In genomic region chr16:67530013-67530939, GRCh38 we compare ENCODE assay signal across 8 cellular contexts. TPM values are rescaled to one million over a fixed set of nuclear protein-coding genes. Genes with fewer than 3 reads are reported as not detected.
A peak's percentile ranks its signal among the peaks of the same experiment; 100 is the strongest.
DNase-seq lines count a peak whose midpoint lies in the region; TF ChIP-seq lines count a peak whose summit lies in the region.

No MANE protein-coding gene starts in this region.

- H3K9me3 Mint-ChIP-seq in activated naive CD8-positive, alpha-beta T cell (ENCODE audit: low read depth), result no peaks in the 10 kb centered on the region
- peaks cover 9% of the 10 kb centered on the region for H3K9me3 Mint-ChIP-seq in glutamatergic neuron (ENCODE audit: unreplicated experiment)

- no CpG with 5 or more reads among the region's 48 CpGs for WGBS in neuronal stem cell (ENCODE audit: extremely low coverage in 2 of 2, insufficient read length in 2 of 2, insufficient replicate concordance in 1 of 2), 2 donors

- H3K27ac Mint-ChIP-seq in activated naive CD8-positive, alpha-beta T cell, result no peak overlapping the region
- peak overlapping the region; percentile 98 for H3K27ac Mint-ChIP-seq in glutamatergic neuron (ENCODE audit: unreplicated experiment)

- H3K9me3 ChIP-seq in neuronal stem cell (replicated peaks in 1 of 2; ENCODE audit: control insufficient read depth in 2 of 2, insufficient read depth in 1 of 2, low read depth in 1 of 2, low read length in 2 of 2), result no peaks in the 10 kb centered on the region

- peak overlapping the region; percentile 89 for H3K23ac ChIP-seq in neuronal stem cell (ENCODE audit: low read depth, low read length, poor library complexity)

- no peak overlapping the region for H3K27ac ChIP-seq in neuronal stem cell (replicated peaks; ENCODE audit: low read length)

- H2AK5ac ChIP-seq in neuronal stem cell (ENCODE audit: low read depth, low read length), result peak overlapping the region; percentile 72

- H2BK120ac ChIP-seq in neuronal stem cell (ENCODE audit: low read depth, low read length), result no peak overlapping the region

- no peak overlapping the region for H3K14ac ChIP-seq in neuronal stem cell (ENCODE audit: low read length)

- peak overlapping the region; percentile 97 for H3K4me2 ChIP-seq in neuronal stem cell (ENCODE audit: insufficient read depth, low read length, poor library complexity, severe bottlenecking)

- H2BK15ac ChIP-seq in neuronal stem cell (ENCODE audit: low read length), result peak overlapping the region; percentile 20

- H3K4ac ChIP-seq in neuronal stem cell (ENCODE audit: low read length), result no peak overlapping the region

- H3K9ac ChIP-seq in neuronal stem cell (ENCODE audit: low read depth, low read length, poor library complexity), result peak overlapping the region; percentile 66

- H3K18ac ChIP-seq in neuronal stem cell (ENCODE audit: low read length), result peak overlapping the region; percentile 95

- H3K27me3 Mint-ChIP-seq in activated naive CD8-positive, alpha-beta T cell, result peaks cover 2% of the 10 kb centered on the region
- peaks cover 33% of the 10 kb centered on the region for H3K27me3 Mint-ChIP-seq in glutamatergic neuron (ENCODE audit: unreplicated experiment)

- no peak overlapping the region for H2BK5ac ChIP-seq in neuronal stem cell (ENCODE audit: low read length)

- no peak for TF ChIP-seq CTCF in glutamatergic neuron (IDR thresholded peaks at IDR 0.05; ENCODE audit: partially characterized antibody, unreplicated experiment)

- H3K4me1 Mint-ChIP-seq in activated naive CD8-positive, alpha-beta T cell (ENCODE audit: low read depth), result peaks cover 19% of the 10 kb centered on the region
- peaks cover 19% of the 10 kb centered on the region for H3K4me1 Mint-ChIP-seq in glutamatergic neuron (ENCODE audit: low read depth, unreplicated experiment)

- peak overlapping the region; percentile 86 for H3K4me3 Mint-ChIP-seq in activated naive CD8-positive, alpha-beta T cell
- H3K4me3 Mint-ChIP-seq in glutamatergic neuron (ENCODE audit: unreplicated experiment), result peak overlapping the region; percentile 98

- H2AFZ ChIP-seq in neuronal stem cell (ENCODE audit: low read length), result peak overlapping the region; percentile 96

- peaks cover 14 to 20% of the 10 kb centered on the region in 2 donors for H3K4me1 ChIP-seq in neuronal stem cell (ENCODE audit: control insufficient read depth in 2 of 2, insufficient read depth in 1 of 2, low read depth in 1 of 2, low read length in 2 of 2)

- no peak overlapping the region for H4K8ac ChIP-seq in neuronal stem cell (ENCODE audit: low read depth, low read length)

- no peak overlapping the region for H2BK12ac ChIP-seq in neuronal stem cell (ENCODE audit: low read length)

- peaks cover 2 to 53% (median 5%) of the 10 kb centered on the region in 3 experiments for H3K27me3 ChIP-seq in neuronal stem cell (ENCODE audit: control insufficient read depth in 3 of 3, insufficient read depth in 3 of 3, low read depth in 1 of 3, low read length in 3 of 3)

- H3K4me3 ChIP-seq in neuronal stem cell (ENCODE audit: low read length in 2 of 2), result peak overlapping the region; percentile 89 to 96

- H3K36me3 Mint-ChIP-seq in activated naive CD8-positive, alpha-beta T cell, result no peaks in the 10 kb centered on the region
- H3K36me3 Mint-ChIP-seq in glutamatergic neuron (ENCODE audit: unreplicated experiment), result peaks cover 5% of the 10 kb centered on the region

- peaks cover 2% of the 10 kb centered on the region for H3K79me1 ChIP-seq in neuronal stem cell (ENCODE audit: low read depth, low read length)

- H3K36me3 ChIP-seq in neuronal stem cell (replicated peaks in 1 of 2; ENCODE audit: control insufficient read depth in 2 of 2, insufficient read depth in 2 of 2, low read length in 2 of 2), result peaks cover 0 to 4% of the 10 kb centered on the region in 2 donors

- no peak overlapping the region for H4K91ac ChIP-seq in neuronal stem cell (ENCODE audit: low read depth, low read length, poor library complexity)

- peak; percentile 74 for DNase-seq in activated effector memory CD4-positive, alpha-beta T cell treated with anti-CD3 and anti-CD28 coated beads, Interleukin-2, amount 50 U/mL, for 16 hours
- DNase-seq in activated effector memory CD4-positive, alpha-beta T cell treated with Interleukin-2 at 50 U/mL for 16 hours, result no peak
- DNase-seq in HK-2 (ENCODE audit: unreplicated experiment) (peak; percentile 84), glutamatergic neuron (peak; percentile 67), neuronal stem cell (ENCODE audit: low spot score) (no peak), NCI-H1694 treated with DMSO at 0.1 percent for 48 hours (lab: John Stamatoyannopoulos, UW) (no peak), NCI-H2107 treated with DMSO at 0.1 percent for 48 hours (lab: John Stamatoyannopoulos, UW; ENCODE audit: unreplicated experiment) (no peak)

RNA-seq across cellular contexts. Expression of gene RIPOR1, which starts 1.6 kb away (rescaled TPM):
- total RNA-seq in glutamatergic neuron (ENCODE audit: unreplicated experiment), result 191 TPM
- polyA plus RNA-seq in neuronal stem cell (2013, experiment 1 of 2), result 23.0 TPM
- polyA plus RNA-seq in neuronal stem cell (2013, experiment 2 of 2), result 23.4 TPM

RNA-seq across cellular contexts. Expression of gene CTCF, which starts 32.0 kb away (rescaled TPM):
- total RNA-seq in glutamatergic neuron (ENCODE audit: unreplicated experiment), result 42.8 TPM
- polyA plus RNA-seq in neuronal stem cell (2013, experiment 1 of 2), result 40.2 TPM
- polyA plus RNA-seq in neuronal stem cell (2013, experiment 2 of 2), result 39.4 TPM

RNA-seq across cellular contexts. Expression of gene AGRP, which starts 46.9 kb away (rescaled TPM):
- total RNA-seq in glutamatergic neuron (ENCODE audit: unreplicated experiment), result not detected
- polyA plus RNA-seq in neuronal stem cell (2013, experiment 1 of 2), result not detected
- polyA plus RNA-seq in neuronal stem cell (2013, experiment 2 of 2), result not detected

RNA-seq across cellular contexts. Expression of gene ATP6V0D1, which starts 49.3 kb away (rescaled TPM):
- 111 TPM for total RNA-seq in glutamatergic neuron (ENCODE audit: unreplicated experiment)
- 20.8 TPM for polyA plus RNA-seq in neuronal stem cell (2013, experiment 1 of 2)
- polyA plus RNA-seq in neuronal stem cell (2013, experiment 2 of 2), result 20.9 TPM

Comparison
In these comparisons a context has a peak if more than half of its experiments do, and no peak if none do; other contexts are left out.
1. DNase-seq: peak in activated effector memory CD4-positive, alpha-beta T cell treated with anti-CD3 and anti-CD28 coated beads, Interleukin-2, amount 50 U/mL, for 16 hours (single experiment), HK-2 (single experiment) and glutamatergic neuron (single experiment); none in activated effector memory CD4-positive, alpha-beta T cell treated with Interleukin-2 at 50 U/mL for 16 hours (single experiment), neuronal stem cell (single experiment), NCI-H1694 treated with DMSO at 0.1 percent for 48 hours (single experiment) and NCI-H2107 treated with DMSO at 0.1 percent for 48 hours (single experiment).